Comparison of ENCODE assay signal across 19 cellular contexts in genomic region chr6:43187821-43188220, GRCh38. TPM values are rescaled to one million over a fixed set of nuclear protein-coding genes. Genes with fewer than 3 reads are reported as not detected.
DNase-seq lines count a peak whose midpoint lies in the region; TF ChIP-seq lines count a peak whose summit lies in the region.
"Had no signal": no experiment of that assay in that cellular context is flagged by ENCODE, and none has a peak within 500 bp of the region (broad histone marks: within the 10 kb centered on the region; RNA-seq: fewer than 3 reads in every experiment).

No MANE protein-coding gene starts in this region.

- H3K27ac Mint-ChIP-seq in activated naive CD4-positive, alpha-beta T cell treated with anti-CD3 and anti-CD28 coated beads for 36 hours, result peak overlapping the region; percentile 46
- H3K27ac Mint-ChIP-seq in chondrocyte (ENCODE audit: unreplicated experiment), result no peak overlapping the region
- H3K27ac Mint-ChIP-seq: B cell, HFFc6 had no signal

- H3K27ac ChIP-seq in RWPE1 (peak overlapping the region; percentile 11; the same call in 1 of the 2 replicates), thyroid gland (no peak overlapping the region)
- H3K27ac ChIP-seq: BLaER1 treated with 17β-estradiol and CSF1 and Interleukin-3, amounts not matched to agents 10 nM and 100 nM; HL-60 had no signal

- POLR2A ChIA-PET in RWPE1 (lab: Yijun Ruan, JAX; ENCODE audit: low non-redundant PET), result no interaction called here

- H3K9me3 ChIP-seq in thyroid gland, result no peaks in the 10 kb centered on the region

- H3K4me1 ChIP-seq in thyroid gland, result peaks cover 3 to 6% of the 10 kb centered on the region in 2 donors

- TF ChIP-seq CTCF in RWPE1 (conservative IDR thresholded peaks at IDR 0.05; ENCODE audit: low read depth) (no peak), chondrocyte (IDR thresholded peaks at IDR 0.05) (no peak), thyroid gland (IDR thresholded peaks at IDR 0.05) (no peak)

- WGBS in thyroid gland, 2 donors, result 95 to 98% methylated on average over 7 of the region's 7 CpGs

- H3K27me3 Mint-ChIP-seq in activated naive CD4-positive, alpha-beta T cell treated with anti-CD3 and anti-CD28 coated beads for 36 hours (ENCODE audit: low read depth), result no peaks in the 10 kb centered on the region
- no peaks in the 10 kb centered on the region for H3K27me3 Mint-ChIP-seq in chondrocyte (ENCODE audit: low read depth)
- H3K27me3 Mint-ChIP-seq: B cell had no signal

- peaks cover 13 to 38% of the 10 kb centered on the region in 2 donors for H3K36me3 ChIP-seq in thyroid gland

- TF ChIP-seq POLR2A in thyroid gland (IDR thresholded peaks at IDR 0.05), result no peak

- no peak overlapping the region for H3K4me3 ChIP-seq in thyroid gland (replicated peaks in 1 of 3)
- H3K4me3 ChIP-seq: BLaER1 treated with 17β-estradiol and CSF1 and Interleukin-3, amounts not matched to agents 10 nM and 100 nM had no signal

- H3K4me1 Mint-ChIP-seq in activated naive CD4-positive, alpha-beta T cell treated with anti-CD3 and anti-CD28 coated beads for 36 hours (ENCODE audit: low read depth), result peaks cover 43% of the 10 kb centered on the region
- peaks cover 10% of the 10 kb centered on the region for H3K4me1 Mint-ChIP-seq in chondrocyte (ENCODE audit: low read depth)

- H3K9me3 Mint-ChIP-seq in activated naive CD4-positive, alpha-beta T cell treated with anti-CD3 and anti-CD28 coated beads for 36 hours, result no peaks in the 10 kb centered on the region
- H3K9me3 Mint-ChIP-seq in chondrocyte (ENCODE audit: low read depth), result no peaks in the 10 kb centered on the region
- H3K9me3 Mint-ChIP-seq: CD8-positive, alpha-beta T cell; HFFc6 had no signal

- CTCF ChIA-PET in activated naive CD4-positive, alpha-beta T cell treated with anti-CD3 and anti-CD28 coated beads for 36 hours (lab: Charles Lee), result interaction anchor here (0.6 kb wide), 1 partner anchor 194 kb away, joined by 3 read pairs; no protein-coding TSS in a partner anchor
- CTCF ChIA-PET in RWPE1 (lab: Yijun Ruan, JAX), result interaction anchor here (1.3 kb wide), 1 partner anchor 41 kb away, joined by 3 read pairs; the partner anchor contains the start of gene DNPH1

- intact Hi-C loops in activated naive CD4-positive, alpha-beta T cell treated with anti-CD3 and anti-CD28 coated beads for 36 hours (cut with micrococcal nuclease), result no loop called here
- intact Hi-C loops in thyroid gland (cut with DNase I), result no loop called here

- H3K4me3 Mint-ChIP-seq in activated naive CD4-positive, alpha-beta T cell treated with anti-CD3 and anti-CD28 coated beads for 36 hours, result no peak overlapping the region
- H3K4me3 Mint-ChIP-seq in chondrocyte (ENCODE audit: unreplicated experiment), result no peak overlapping the region
- H3K4me3 Mint-ChIP-seq: B cell; CD8-positive, alpha-beta T cell; HFFc6 had no signal

- no peak for DNase-seq in activated naive CD4-positive, alpha-beta T cell treated with anti-CD3 and anti-CD28 coated beads for 36 hours
- DNase-seq in activated naive CD4-positive, alpha-beta T cell treated with anti-CD3 and anti-CD28 coated beads, Interleukin-2, amount 50 U/mL, for 16 hours, result no peak
- DNase-seq in RWPE1 (ENCODE audit: low spot score), result no peak
- DNase-seq in chondrocyte (ENCODE audit: low spot score), result peak; percentile 47
- peak; percentile 51 for DNase-seq in mesenteric fat pad (ENCODE audit: low spot score)
- DNase-seq in activated T-cell treated with anti-CD3 and anti-CD28 coated beads, Interleukin-2, amount 50 U/mL, for 1 hour, result no peak
- no peak for DNase-seq in NCI-H2107 treated with DMSO at 0.1 percent for 48 hours (lab: John Stamatoyannopoulos, UW; ENCODE audit: unreplicated experiment)
- no peak for DNase-seq in thyroid gland
- DNase-seq: 8988T; Calu3; CD8-positive, alpha-beta T cell; DMS79 treated with DMSO at 0.1 percent for 48 hours; GF-D8; GOT3; H7; HFFc6 had no signal

- peaks cover 25% of the 10 kb centered on the region for H3K36me3 Mint-ChIP-seq in activated naive CD4-positive, alpha-beta T cell treated with anti-CD3 and anti-CD28 coated beads for 36 hours (ENCODE audit: low read depth)
- peaks cover 22% of the 10 kb centered on the region for H3K36me3 Mint-ChIP-seq in chondrocyte (ENCODE audit: low read depth)

- H3K27me3 ChIP-seq in thyroid gland, result no peaks in the 10 kb centered on the region
- H3K27me3 ChIP-seq: BLaER1 treated with 17β-estradiol and CSF1 and Interleukin-3, amounts not matched to agents 10 nM and 100 nM had no signal

RNA-seq across cellular contexts. Expression of gene CUL9, which starts 5.8 kb away (rescaled TPM):
- total RNA-seq in activated naive CD4-positive, alpha-beta T cell treated with anti-CD3 and anti-CD28 coated beads for 36 hours, result 10 to 100 TPM; 43.1 to 49.3 TPM
- total RNA-seq in chondrocyte (17.5 to 36.6 TPM (median 19.8 TPM) in 3 replicates), mesenteric fat pad (26.6 TPM), thyroid gland (10 to 100 TPM; 39.7 to 63.3 (median 59.0) TPM)

RNA-seq across cellular contexts. Expression of gene SRF, which starts 16.8 kb away (rescaled TPM):
- 10 to 100 TPM; 27.8 to 28.2 TPM for total RNA-seq in activated naive CD4-positive, alpha-beta T cell treated with anti-CD3 and anti-CD28 coated beads for 36 hours
- total RNA-seq in chondrocyte (42.2 to 43.9 TPM (median 42.7 TPM) in 3 replicates), mesenteric fat pad (34.2 TPM), thyroid gland (10 to 100 TPM; 21.5 to 34.1 (median 22.6) TPM)

RNA-seq across cellular contexts. Expression of gene DNPH1, which starts 41.5 kb away (rescaled TPM):
- 10 to 100 TPM; 59.7 to 59.8 TPM for total RNA-seq in activated naive CD4-positive, alpha-beta T cell treated with anti-CD3 and anti-CD28 coated beads for 36 hours
- total RNA-seq in chondrocyte (22.8 to 34.1 TPM (median 24.5 TPM) in 3 replicates), mesenteric fat pad (36.5 TPM), thyroid gland (100 to 1,000 TPM in 1 of 4 donors, 10 to 100 TPM in 3; 33.1 to 122 (median 84.1) TPM)

RNA-seq across cellular contexts. Expression of gene TTBK1, which starts 55.5 kb away (rescaled TPM):
- total RNA-seq in activated naive CD4-positive, alpha-beta T cell treated with anti-CD3 and anti-CD28 coated beads for 36 hours, result under 1 TPM in 1 of 2 experiments, not detected in 1; 0.02 TPM
- total RNA-seq in chondrocyte, result 0.07 TPM in 1 of 3 replicates, not detected in the others
- 0.06 TPM for total RNA-seq in mesenteric fat pad
- total RNA-seq in thyroid gland, result under 1 TPM in 2 of 4 donors, not detected in 2; 0.11 to 0.15 TPM
- total RNA-seq: H7, HFFc6 had no signal

Comparison
In these comparisons a context has a peak if more than half of its experiments do, and no peak if none do; other contexts are left out.
1. DNase-seq: peak in chondrocyte (single experiment) and mesenteric fat pad (single experiment); none in activated naive CD4-positive, alpha-beta T cell treated with anti-CD3 and anti-CD28 coated beads for 36 hours (single experiment), activated naive CD4-positive, alpha-beta T cell treated with anti-CD3 and anti-CD28 coated beads, Interleukin-2, amount 50 U/mL, for 16 hours (single experiment), RWPE1 (single experiment), activated T-cell treated with anti-CD3 and anti-CD28 coated beads, Interleukin-2, amount 50 U/mL, for 1 hour (single experiment), NCI-H2107 treated with DMSO at 0.1 percent for 48 hours (single experiment) and thyroid gland (0 of 2).